ENCODE assay signal across 1 cellular context in the genomic region with DNA sequence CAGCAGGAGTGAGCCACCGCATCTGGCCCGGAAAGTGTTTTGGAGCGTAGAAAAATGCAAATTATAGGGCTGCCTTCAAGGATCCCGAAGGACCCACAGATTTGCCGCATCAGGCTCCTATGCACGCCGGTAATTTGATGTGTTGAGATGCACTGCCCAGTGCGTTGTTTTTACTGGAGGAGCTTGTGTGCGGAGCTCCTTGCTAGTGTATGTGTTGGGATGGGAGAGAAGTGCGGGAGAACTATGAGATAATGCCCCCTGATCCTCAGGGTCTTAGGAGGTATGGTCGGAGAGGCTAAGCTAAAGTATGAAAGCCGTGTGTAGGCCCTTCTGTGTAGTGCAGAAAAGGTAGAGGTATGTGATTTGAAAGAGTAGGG.
TF ChIP-seq lines count a peak whose summit lies in the region.

No MANE protein-coding gene starts in this region.

TF ChIP-seq in WTC11, 78 proteins besides CTCF, POLR2A, EP300 and RAD21 (continued from another document):
- TF ChIP-seq ARID4B (CRISPR knock-in tag; IDR thresholded peaks at IDR 0.05; ENCODE audit: borderline replicate concordance) (no peak), ZMAT4 (CRISPR knock-in tag; IDR thresholded peaks at IDR 0.05) (no peak), SOX15 (CRISPR knock-in tag; IDR thresholded peaks at IDR 0.05) (no peak), AFF4 (CRISPR knock-in tag; IDR thresholded peaks at IDR 0.05; ENCODE audit: borderline replicate concordance) (no peak), MYBL2 (CRISPR knock-in tag; IDR thresholded peaks at IDR 0.05) (no peak), ZBTB43 (CRISPR knock-in tag; IDR thresholded peaks at IDR 0.05) (no peak), CBFB (CRISPR knock-in tag; IDR thresholded peaks at IDR 0.05; ENCODE audit: low read depth) (no peak), SP1 (CRISPR knock-in tag; conservative IDR thresholded peaks at IDR 0.05) (no peak)
